In the genomic region with DNA sequence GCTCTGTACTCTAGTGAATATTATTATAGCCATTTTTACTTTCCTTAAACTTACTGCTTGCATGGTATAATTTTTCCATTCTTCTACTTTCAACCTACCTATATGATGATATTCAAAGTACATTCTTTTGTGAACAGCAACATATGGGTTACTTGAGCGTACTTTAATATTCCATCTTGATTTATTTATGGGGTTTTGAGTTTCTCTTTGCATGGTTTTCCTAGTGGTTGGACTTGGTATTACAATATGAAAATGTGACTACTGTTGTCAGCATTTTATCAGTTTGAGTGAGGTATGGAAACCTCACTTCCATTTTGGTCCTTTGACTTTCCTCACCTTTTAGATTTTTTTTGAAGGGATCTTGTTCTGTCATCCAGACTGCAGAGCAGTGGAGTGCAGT, we compare ENCODE assay signal across 14 cellular contexts. TPM values are rescaled to one million over a fixed set of nuclear protein-coding genes. Genes with fewer than 3 reads are reported as not detected.
A peak's percentile ranks its signal among the peaks of the same experiment; 100 is the strongest.
DNase-seq lines count a peak whose midpoint lies in the region; ATAC-seq and TF ChIP-seq lines count a peak whose summit lies in the region.
"Had no signal": no experiment of that assay in that cellular context is flagged by ENCODE, and none has a peak within 500 bp of the region (broad histone marks: within the 10 kb centered on the region; RNA-seq: fewer than 3 reads in every experiment).

No MANE protein-coding gene starts in this region.

- no peak for ATAC-seq in foreskin keratinocyte
- ATAC-seq in activated T-helper 17 cell treated with anti-CD3 and anti-CD28 coated beads, Interleukin-2, amount 50 U/mL, for 72 hours (replicated peaks), result no peak
- ATAC-seq in GM21786 (IDR thresholded peaks at IDR 0.05; ENCODE audit: unreplicated experiment), result no peak
- ATAC-seq: upper lobe of right lung had no signal

- peaks cover 3% of the 10 kb centered on the region for H3K9me3 Mint-ChIP-seq in activated T-helper 17 cell treated with anti-CD3 and anti-CD28 coated beads, Interleukin-2, amount 50 U/mL, for 72 hours

- H3K4me1 ChIP-seq in foreskin keratinocyte, result no peaks in the 10 kb centered on the region
- H3K4me1 ChIP-seq: upper lobe of right lung had no signal

- H3K27ac Mint-ChIP-seq in activated T-helper 17 cell treated with anti-CD3 and anti-CD28 coated beads, Interleukin-2, amount 50 U/mL, for 72 hours, result no peak overlapping the region
- H3K27ac Mint-ChIP-seq: activated naive CD8-positive, alpha-beta T cell; CD14-positive monocyte had no signal

- H3K36me3 Mint-ChIP-seq in activated T-helper 17 cell treated with anti-CD3 and anti-CD28 coated beads, Interleukin-2, amount 50 U/mL, for 72 hours (ENCODE audit: low read depth), result no peaks in the 10 kb centered on the region
- H3K36me3 Mint-ChIP-seq: activated naive CD8-positive, alpha-beta T cell; CD14-positive monocyte had no signal

- DNase-seq in ACHN (peak; percentile 2), GM13977 (ENCODE audit: low spot score) (no peak), SK-MEL-5 (ENCODE audit: low read depth, low spot score) (peak; percentile 34), foreskin keratinocyte (no peak), NCI-H2227 treated with DMSO at 0.1 percent for 48 hours (lab: John Stamatoyannopoulos, UW) (no peak)
- DNase-seq in activated naive CD4-positive, alpha-beta T cell treated with anti-CD3 and anti-CD28 coated beads, Interleukin-2, amount 50 U/mL, for 16 hours, result no peak
- DNase-seq: activated CD4-positive, alpha-beta T cell treated with anti-CD3 and anti-CD28 coated beads, Interleukin-2, amount 50 U/mL, for 48 hours; effector memory CD4-positive, alpha-beta T cell; upper lobe of right lung had no signal

- no peaks in the 10 kb centered on the region for H3K4me1 Mint-ChIP-seq in activated T-helper 17 cell treated with anti-CD3 and anti-CD28 coated beads, Interleukin-2, amount 50 U/mL, for 72 hours
- H3K4me1 Mint-ChIP-seq: CD14-positive monocyte had no signal

- in situ Hi-C loops in ACHN (cut with HindIII; ENCODE audit: low pct_ligation_motif_present, low pct_unique_long_range_greater_than_20kb, low sequenced_read_pairs) (no loop called here), GM13977 (cut with MboI; ENCODE audit: low pct_unique_long_range_greater_than_20kb, low sequenced_read_pairs, unreplicated experiment) (no loop called here), SK-MEL-5 (cut with HindIII; ENCODE audit: low pct_unique_long_range_greater_than_20kb, low sequenced_read_pairs) (no loop called here)

- no peak overlapping the region for H3K27ac ChIP-seq in foreskin keratinocyte
- H3K27ac ChIP-seq: upper lobe of right lung had no signal

- H3K4me3 Mint-ChIP-seq in activated T-helper 17 cell treated with anti-CD3 and anti-CD28 coated beads, Interleukin-2, amount 50 U/mL, for 72 hours, result no peak overlapping the region
- H3K4me3 Mint-ChIP-seq: activated naive CD8-positive, alpha-beta T cell; CD14-positive monocyte had no signal

- H3K27me3 Mint-ChIP-seq in activated T-helper 17 cell treated with anti-CD3 and anti-CD28 coated beads, Interleukin-2, amount 50 U/mL, for 72 hours, result no peaks in the 10 kb centered on the region
- H3K27me3 Mint-ChIP-seq: activated naive CD8-positive, alpha-beta T cell had no signal

- peak; percentile 16 for TF ChIP-seq CTCF in GM13977 (IDR thresholded peaks at IDR 0.05; ENCODE audit: extremely low read depth, insufficient read depth, missing control alignments)
- peak; percentile 31 for TF ChIP-seq CTCF in foreskin keratinocyte (conservative IDR thresholded peaks at IDR 0.05)

- no peaks in the 10 kb centered on the region for H3K27me3 ChIP-seq in foreskin keratinocyte
- H3K27me3 ChIP-seq: upper lobe of right lung had no signal

RNA-seq across cellular contexts. Expression of a gene that starts 35.9 kb away (rescaled TPM):
- total RNA-seq in SK-MEL-5 (2014; rRNA removed; shearing (Covaris generic)), result not detected in 2 replicates
- not detected in 2 replicates for polyA plus RNA-seq in SK-MEL-5 (2015; cell fraction: cytosol; rRNA removed)
- polyA plus RNA-seq in SK-MEL-5 (2015; cell fraction: nucleus; rRNA removed), result not detected in 2 replicates
- total RNA-seq in foreskin keratinocyte, result not detected in 2 replicates
- polyA plus RNA-seq in foreskin keratinocyte, result not detected in 2 replicates
- not detected for total RNA-seq in activated T-helper 17 cell treated with anti-CD3 and anti-CD28 coated beads, Interleukin-2, amount 50 U/mL, for 72 hours
- total RNA-seq: T-helper 1 cell treated with Interleukin-12 subunit alpha and Interleukin-12 subunit beta and Interleukin-4 antibody, amounts not matched to agents 30 ng/mL and 1 ng/mL, for 36 hours had no signal
- polyA plus RNA-seq: CD14-positive monocyte had no signal

Comparison
In these comparisons a context has a peak if more than half of its experiments do, and no peak if none do; other contexts are left out.
1. DNase-seq: peak in ACHN (single experiment) and SK-MEL-5 (single experiment); none in GM13977 (single experiment), foreskin keratinocyte (0 of 2), activated naive CD4-positive, alpha-beta T cell treated with anti-CD3 and anti-CD28 coated beads, Interleukin-2, amount 50 U/mL, for 16 hours (single experiment) and NCI-H2227 treated with DMSO at 0.1 percent for 48 hours (single experiment).